Comparison of ENCODE assay signal across 2 cellular contexts in the genomic region with DNA sequence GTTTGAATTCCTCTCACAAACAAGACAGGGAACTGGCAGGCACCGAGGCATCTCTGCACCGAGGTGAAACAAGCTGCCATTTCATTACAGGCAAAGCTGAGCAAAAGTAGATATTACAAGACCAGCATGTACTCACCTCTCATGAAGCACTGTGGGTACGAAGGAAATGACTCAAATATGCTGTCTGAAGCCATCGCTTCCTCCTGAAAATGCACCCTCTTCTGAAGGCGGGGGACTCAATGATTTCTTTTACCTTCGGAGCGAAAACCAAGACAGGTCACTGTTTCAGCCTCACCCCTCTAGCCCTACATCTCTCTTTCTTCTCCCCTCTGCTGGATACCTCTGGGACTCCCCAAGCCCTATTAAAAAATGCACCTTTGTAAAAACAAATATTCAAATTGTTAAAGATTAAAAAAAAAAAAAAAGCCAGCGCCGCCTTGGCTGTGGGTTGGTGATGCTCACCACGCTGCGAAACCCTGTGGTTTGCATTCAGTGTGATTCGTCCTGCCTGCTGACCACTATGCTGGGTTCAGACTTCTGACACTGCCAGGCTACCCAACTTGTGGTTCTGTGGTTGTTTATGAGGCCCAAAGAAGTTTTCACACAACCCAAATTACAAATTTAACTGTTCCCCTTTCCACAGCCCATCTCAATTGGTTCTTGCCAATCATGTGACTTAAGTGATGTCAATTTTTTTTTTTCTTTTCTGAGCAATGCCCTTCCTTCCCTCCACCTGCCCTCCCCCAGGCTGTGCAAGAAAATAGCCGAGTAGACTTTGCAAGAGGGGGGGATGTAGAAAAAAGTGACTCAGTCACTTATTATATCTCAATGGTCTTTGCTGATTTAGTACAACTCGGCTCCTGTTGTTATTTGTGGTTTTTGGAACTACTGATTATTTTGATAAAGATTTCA.
TF ChIP-seq lines count a peak whose summit lies in the region.

A gene (minus strand): TSS at position 597 of the 912 bp plus-strand sequence.

TF ChIP-seq in liver, 16 proteins besides CTCF, POLR2A, EP300 and RAD21 (continued from another document):
- TF ChIP-seq, protein P1, sequence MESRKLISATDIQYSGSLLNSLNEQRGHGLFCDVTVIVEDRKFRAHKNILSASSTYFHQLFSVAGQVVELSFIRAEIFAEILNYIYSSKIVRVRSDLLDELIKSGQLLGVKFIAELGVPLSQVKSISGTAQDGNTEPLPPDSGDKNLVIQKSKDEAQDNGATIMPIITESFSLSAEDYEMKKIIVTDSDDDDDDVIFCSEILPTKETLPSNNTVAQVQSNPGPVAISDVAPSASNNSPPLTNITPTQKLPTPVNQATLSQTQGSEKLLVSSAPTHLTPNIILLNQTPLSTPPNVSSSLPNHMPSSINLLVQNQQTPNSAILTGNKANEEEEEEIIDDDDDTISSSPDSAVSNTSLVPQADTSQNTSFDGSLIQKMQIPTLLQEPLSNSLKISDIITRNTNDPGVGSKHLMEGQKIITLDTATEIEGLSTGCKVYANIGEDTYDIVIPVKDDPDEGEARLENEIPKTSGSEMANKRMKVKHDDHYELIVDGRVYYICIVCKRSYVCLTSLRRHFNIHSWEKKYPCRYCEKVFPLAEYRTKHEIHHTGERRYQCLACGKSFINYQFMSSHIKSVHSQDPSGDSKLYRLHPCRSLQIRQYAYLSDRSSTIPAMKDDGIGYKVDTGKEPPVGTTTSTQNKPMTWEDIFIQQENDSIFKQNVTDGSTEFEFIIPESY (IDR thresholded peaks at IDR 0.05) = no peak
- no peak for TF ChIP-seq GABPA (IDR thresholded peaks at IDR 0.05 in 1 of 2, conservative IDR thresholded peaks at IDR 0.05 in 1 of 2)
- TF ChIP-seq, protein P2, sequence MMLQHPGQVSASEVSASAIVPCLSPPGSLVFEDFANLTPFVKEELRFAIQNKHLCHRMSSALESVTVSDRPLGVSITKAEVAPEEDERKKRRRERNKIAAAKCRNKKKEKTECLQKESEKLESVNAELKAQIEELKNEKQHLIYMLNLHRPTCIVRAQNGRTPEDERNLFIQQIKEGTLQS (IDR thresholded peaks at IDR 0.05) = no peak
- TF ChIP-seq, protein P3, sequence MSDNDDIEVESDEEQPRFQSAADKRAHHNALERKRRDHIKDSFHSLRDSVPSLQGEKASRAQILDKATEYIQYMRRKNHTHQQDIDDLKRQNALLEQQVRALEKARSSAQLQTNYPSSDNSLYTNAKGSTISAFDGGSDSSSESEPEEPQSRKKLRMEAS (IDR thresholded peaks at IDR 0.05) = no peak
- no peak for TF ChIP-seq YY1 (IDR thresholded peaks at IDR 0.05)
TF ChIP-seq in liver: peak in this region for 0.

TF ChIP-seq in HepG2, 621 proteins besides CTCF, POLR2A, EP300 and RAD21 (continued from another document):
- TF ChIP-seq ZFP1 (CRISPR knock-in tag; IDR thresholded peaks at IDR 0.05) = no peak
- no peak for TF ChIP-seq ZNF430 (CRISPR knock-in tag; IDR thresholded peaks at IDR 0.05)
- TF ChIP-seq BCL6 (CRISPR knock-in tag; IDR thresholded peaks at IDR 0.05) = no peak
- no peak for TF ChIP-seq BORCS8-MEF2B (CRISPR knock-in tag; IDR thresholded peaks at IDR 0.05)
- no peak for TF ChIP-seq ZNF12 (CRISPR knock-in tag; IDR thresholded peaks at IDR 0.05)
- TF ChIP-seq NFIB (CRISPR knock-in tag; IDR thresholded peaks at IDR 0.05; ENCODE audit: borderline replicate concordance) = no peak
- TF ChIP-seq RBM22 (optimal IDR thresholded peaks at IDR 0.05; ENCODE audit: low read length) = no peak
- no peak for TF ChIP-seq THYN1 (CRISPR knock-in tag; IDR thresholded peaks at IDR 0.05; ENCODE audit: borderline replicate concordance, low read depth)
- TF ChIP-seq, protein P4, sequence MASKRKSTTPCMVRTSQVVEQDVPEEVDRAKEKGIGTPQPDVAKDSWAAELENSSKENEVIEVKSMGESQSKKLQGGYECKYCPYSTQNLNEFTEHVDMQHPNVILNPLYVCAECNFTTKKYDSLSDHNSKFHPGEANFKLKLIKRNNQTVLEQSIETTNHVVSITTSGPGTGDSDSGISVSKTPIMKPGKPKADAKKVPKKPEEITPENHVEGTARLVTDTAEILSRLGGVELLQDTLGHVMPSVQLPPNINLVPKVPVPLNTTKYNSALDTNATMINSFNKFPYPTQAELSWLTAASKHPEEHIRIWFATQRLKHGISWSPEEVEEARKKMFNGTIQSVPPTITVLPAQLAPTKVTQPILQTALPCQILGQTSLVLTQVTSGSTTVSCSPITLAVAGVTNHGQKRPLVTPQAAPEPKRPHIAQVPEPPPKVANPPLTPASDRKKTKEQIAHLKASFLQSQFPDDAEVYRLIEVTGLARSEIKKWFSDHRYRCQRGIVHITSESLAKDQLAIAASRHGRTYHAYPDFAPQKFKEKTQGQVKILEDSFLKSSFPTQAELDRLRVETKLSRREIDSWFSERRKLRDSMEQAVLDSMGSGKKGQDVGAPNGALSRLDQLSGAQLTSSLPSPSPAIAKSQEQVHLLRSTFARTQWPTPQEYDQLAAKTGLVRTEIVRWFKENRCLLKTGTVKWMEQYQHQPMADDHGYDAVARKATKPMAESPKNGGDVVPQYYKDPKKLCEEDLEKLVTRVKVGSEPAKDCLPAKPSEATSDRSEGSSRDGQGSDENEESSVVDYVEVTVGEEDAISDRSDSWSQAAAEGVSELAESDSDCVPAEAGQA (IDR thresholded peaks at IDR 0.05; ENCODE audit: low read depth) = no peak
- TF ChIP-seq, protein P4 (CRISPR knock-in tag; IDR thresholded peaks at IDR 0.05; ENCODE audit: borderline replicate concordance) = no peak
- no peak for TF ChIP-seq PAWR (CRISPR knock-in tag; IDR thresholded peaks at IDR 0.05; ENCODE audit: borderline replicate concordance)
TF ChIP-seq in HepG2: peak in this region for 0.
